ENCODE assay signal across 18 cellular contexts in the genomic region with DNA sequence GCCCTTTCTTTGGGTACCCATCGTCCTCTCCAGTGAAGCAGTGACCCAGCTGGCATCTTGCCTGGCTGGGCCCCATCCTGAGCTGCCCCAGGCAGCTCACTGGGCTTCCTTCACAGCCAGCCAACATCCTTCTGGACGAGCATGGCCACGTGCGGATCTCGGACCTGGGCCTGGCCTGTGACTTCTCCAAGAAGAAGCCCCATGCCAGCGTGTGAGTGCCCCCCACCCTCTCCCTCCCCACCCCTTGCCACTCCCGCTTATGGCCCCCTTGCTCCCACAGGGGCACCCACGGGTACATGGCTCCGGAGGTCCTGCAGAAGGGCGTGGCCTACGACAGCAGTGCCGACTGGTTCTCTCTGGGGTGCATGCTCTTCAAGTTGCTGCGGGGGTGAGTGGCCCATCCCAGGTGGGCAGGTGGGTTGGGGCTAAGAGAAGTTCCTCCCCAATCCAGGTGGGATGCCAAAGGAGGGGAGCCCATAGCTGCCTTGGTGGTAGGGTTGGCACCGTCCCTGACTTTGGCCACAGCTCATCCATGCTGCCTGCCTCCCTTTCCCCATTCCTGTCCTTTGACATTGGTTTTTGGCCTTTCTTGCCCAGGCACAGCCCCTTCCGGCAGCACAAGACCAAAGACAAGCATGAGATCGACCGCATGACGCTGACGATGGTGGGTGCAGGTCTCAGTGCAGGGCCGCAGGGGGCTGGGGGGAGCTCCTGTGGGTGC. TPM values are rescaled to one million over a fixed set of nuclear protein-coding genes. Genes with fewer than 3 reads are reported as not detected.
DNase-seq lines count a peak whose midpoint lies in the region; ATAC-seq and TF ChIP-seq lines count a peak whose summit lies in the region.
"Had no signal": no experiment of that assay in that cellular context is flagged by ENCODE, and none has a peak within 500 bp of the region (broad histone marks: within the 10 kb centered on the region; RNA-seq: fewer than 3 reads in every experiment).

No MANE protein-coding gene starts in this region.

- H3K36me3 ChIP-seq in BE2C = peaks cover 79% of the 10 kb centered on the region
- H3K36me3 ChIP-seq in CD8-positive, alpha-beta memory T cell (ENCODE audit: insufficient read depth, low read length) = peaks cover 71% of the 10 kb centered on the region
- peaks cover 23% of the 10 kb centered on the region for H3K36me3 ChIP-seq in mucosa of descending colon (ENCODE audit: low read depth)

- peak overlapping the region in 6 of 8 donors; percentile 63 to 97 (median 80) for H3K27ac Mint-ChIP-seq in CD8-positive, alpha-beta memory T cell
- peak overlapping the region; percentile 64 for H3K27ac Mint-ChIP-seq in activated naive CD8-positive, alpha-beta T cell treated with anti-CD3 and anti-CD28 coated beads, Interleukin-2, amount 10 ng/mL, durations not matched to agents 7 days and 5 days
- H3K27ac Mint-ChIP-seq: H9; stimulated activated naive CD8-positive, alpha-beta T cell treated with anti-CD3 and anti-CD28 coated beads, Interleukin-15, Interleukin-2, amounts not matched to agents 100 ng/mL and 50 ng/mL, for 24 hours had no signal

- H3K9me3 Mint-ChIP-seq in CD8-positive, alpha-beta memory T cell = no peaks in the 10 kb centered on the region
- no peaks in the 10 kb centered on the region for H3K9me3 Mint-ChIP-seq in activated naive CD8-positive, alpha-beta T cell treated with anti-CD3 and anti-CD28 coated beads, Interleukin-2, amount 10 ng/mL, durations not matched to agents 7 days and 5 days
- H3K9me3 Mint-ChIP-seq: H9; stimulated activated naive CD8-positive, alpha-beta T cell treated with anti-CD3 and anti-CD28 coated beads, Interleukin-15, Interleukin-2, amounts not matched to agents 100 ng/mL and 50 ng/mL, for 24 hours had no signal

- peak overlapping the region in 4 of 7 donors; percentile 16 to 56 (median 35) for H3K4me3 Mint-ChIP-seq in CD8-positive, alpha-beta memory T cell
- no peak overlapping the region for H3K4me3 Mint-ChIP-seq in activated naive CD8-positive, alpha-beta T cell treated with anti-CD3 and anti-CD28 coated beads, Interleukin-2, amount 10 ng/mL, durations not matched to agents 7 days and 5 days
- H3K4me3 Mint-ChIP-seq: H9; stimulated activated naive CD8-positive, alpha-beta T cell treated with anti-CD3 and anti-CD28 coated beads, Interleukin-15, Interleukin-2, amounts not matched to agents 100 ng/mL and 50 ng/mL, for 24 hours had no signal

- no peaks in the 10 kb centered on the region for H3K9me3 ChIP-seq in BE2C
- no peaks in the 10 kb centered on the region for H3K9me3 ChIP-seq in CD8-positive, alpha-beta memory T cell (ENCODE audit: low read length)
- no peaks in the 10 kb centered on the region for H3K9me3 ChIP-seq in mucosa of descending colon
- H3K9me3 ChIP-seq: pancreas had no signal

- H3K4me3 ChIP-seq in BE2C (ENCODE audit: low read depth, low read length) (no peak overlapping the region), mucosa of descending colon (no peak overlapping the region)
- H3K4me3 ChIP-seq in CD8-positive, alpha-beta memory T cell (ENCODE audit: low read length) = no peak overlapping the region
- H3K4me3 ChIP-seq: hepatocyte, pancreas had no signal

- peaks cover 8% of the 10 kb centered on the region for H3K4me1 ChIP-seq in BE2C
- peaks cover 74% of the 10 kb centered on the region for H3K4me1 ChIP-seq in CD8-positive, alpha-beta memory T cell (ENCODE audit: insufficient read depth, low read length)
- H3K4me1 ChIP-seq in mucosa of descending colon (ENCODE audit: low read depth) = peaks cover 13% of the 10 kb centered on the region

- peaks cover 0 to 86% (median 6%) of the 10 kb centered on the region in 3 donors for H3K36me3 Mint-ChIP-seq in CD8-positive, alpha-beta memory T cell
- H3K36me3 Mint-ChIP-seq in activated naive CD8-positive, alpha-beta T cell treated with anti-CD3 and anti-CD28 coated beads, Interleukin-2, amount 10 ng/mL, durations not matched to agents 7 days and 5 days = peaks cover 28% of the 10 kb centered on the region

- H3K27ac ChIP-seq in CD8-positive, alpha-beta memory T cell (ENCODE audit: low read depth, low read length) = no peak overlapping the region
- H3K27ac ChIP-seq: epithelial cell of prostate, hepatocyte had no signal

- H3K27me3 Mint-ChIP-seq in CD8-positive, alpha-beta memory T cell = no peaks in the 10 kb centered on the region
- H3K27me3 Mint-ChIP-seq in activated naive CD8-positive, alpha-beta T cell treated with anti-CD3 and anti-CD28 coated beads, Interleukin-2, amount 10 ng/mL, durations not matched to agents 7 days and 5 days = no peaks in the 10 kb centered on the region
- H3K27me3 Mint-ChIP-seq: stimulated activated naive CD8-positive, alpha-beta T cell treated with anti-CD3 and anti-CD28 coated beads, Interleukin-15, Interleukin-2, amounts not matched to agents 100 ng/mL and 50 ng/mL, for 24 hours had no signal

- H3K27me3 ChIP-seq in BE2C = no peaks in the 10 kb centered on the region
- no peaks in the 10 kb centered on the region for H3K27me3 ChIP-seq in CD8-positive, alpha-beta memory T cell (ENCODE audit: insufficient read depth, low read length, poor library complexity, severe bottlenecking)
- H3K27me3 ChIP-seq: hepatocyte, pancreas had no signal

- intact Hi-C loops in mucosa of descending colon (cut with DNase I, micrococcal nuclease) = no loop called here

- ATAC-seq in activated naive CD8-positive, alpha-beta T cell treated with anti-CD3 and anti-CD28 coated beads, Interleukin-2, amount 10 ng/mL, durations not matched to agents 7 days and 5 days (ENCODE audit: low read depth) = no peak
- ATAC-seq in mucosa of descending colon (no peak), HG03521 (IDR thresholded peaks at IDR 0.05; ENCODE audit: unreplicated experiment) (no peak), GM19324 (IDR thresholded peaks at IDR 0.05; ENCODE audit: low FRiP score, unreplicated experiment) (no peak), HG02981 (IDR thresholded peaks at IDR 0.05; ENCODE audit: unreplicated experiment) (no peak)
- ATAC-seq: Panc1, pancreas had no signal

- peak; percentile 5 for DNase-seq in BE2C
- DNase-seq in CD8-positive, alpha-beta memory T cell = peak in 1 of 5 donors; percentile 47
- DNase-seq in activated naive CD8-positive, alpha-beta T cell treated with anti-CD3 and anti-CD28 coated beads, Interleukin-2, amount 10 ng/mL, durations not matched to agents 7 days and 5 days = no peak
- peak in 2 of 3 donors; percentile 24 to 53 for DNase-seq in mucosa of descending colon
- DNase-seq in inferior parietal cortex (ENCODE audit: extremely low spot score) = no peak
- DNase-seq: GDM1; H9; NCI-H1092; NCI-H446; stimulated activated CD4-positive, alpha-beta T cell treated with anti-CD3 and anti-CD28 coated beads, Interleukin-2, amount 100 ng/mL, for 48 hours had no signal

- CTCF ChIA-PET in CD8-positive, alpha-beta memory T cell (lab: Charles Lee) = interaction anchor here (0.8 to 2.3 kb wide), 3 partner anchors 10 to 20 kb away, joined by 3 to 12 read pairs (median 3); no protein-coding TSS in a partner anchor

- POLR2A ChIA-PET in CD8-positive, alpha-beta memory T cell (lab: Charles Lee) = interaction anchor here (15.0 kb wide), 1 partner anchor 10 kb away, joined by 283 read pairs; a partner anchor contains a TSS
- POLR2A ChIA-PET in activated naive CD8-positive, alpha-beta T cell treated with anti-CD3 and anti-CD28 coated beads, Interleukin-2, amount 10 ng/mL, durations not matched to agents 7 days and 5 days (lab: Charles Lee) = interaction anchor here (1.4 to 1.9 kb wide), 3 partner anchors 11 to 129 kb away, joined by 4 to 15 read pairs (median 6); a partner anchor contains a TSS

- no peak for TF ChIP-seq CTCF in BE2C (IDR thresholded peaks at IDR 0.05; ENCODE audit: low read depth, low read length)
- no peak for TF ChIP-seq CTCF in mucosa of descending colon (IDR thresholded peaks at IDR 0.05)

- peaks cover 40 to 62% (median 40%) of the 10 kb centered on the region in 3 donors for H3K4me1 Mint-ChIP-seq in CD8-positive, alpha-beta memory T cell
- peaks cover 33% of the 10 kb centered on the region for H3K4me1 Mint-ChIP-seq in activated naive CD8-positive, alpha-beta T cell treated with anti-CD3 and anti-CD28 coated beads, Interleukin-2, amount 10 ng/mL, durations not matched to agents 7 days and 5 days

RNA-seq across cellular contexts. Expression of a gene that starts 6.8 kb away (rescaled TPM):
- polyA plus RNA-seq in BE2C (2012; ENCODE audit: insufficient read depth, insufficient read length, low read depth) = 133 TPM
- total RNA-seq in CD8-positive, alpha-beta memory T cell = 10 to 100 TPM; 84.9 to 90.1 TPM
- 23.9 TPM for polyA plus RNA-seq in CD8-positive, alpha-beta memory T cell
- total RNA-seq in activated naive CD8-positive, alpha-beta T cell treated with anti-CD3 and anti-CD28 coated beads, Interleukin-2, amount 10 ng/mL, durations not matched to agents 7 days and 5 days = 100 to 1,000 TPM; 185 to 207 TPM
- total RNA-seq in mucosa of descending colon = 10 to 100 TPM; 20.0 to 46.3 (median 26.7) TPM

RNA-seq across cellular contexts. Expression of a gene that starts 16.0 kb away (rescaled TPM):
- polyA plus RNA-seq in BE2C (2012; ENCODE audit: insufficient read depth, insufficient read length, low read depth) = 272 TPM
- total RNA-seq in CD8-positive, alpha-beta memory T cell = 100 to 1,000 TPM; 237 to 246 TPM
- 69.9 TPM for polyA plus RNA-seq in CD8-positive, alpha-beta memory T cell
- 100 to 1,000 TPM; 325 to 341 TPM for total RNA-seq in activated naive CD8-positive, alpha-beta T cell treated with anti-CD3 and anti-CD28 coated beads, Interleukin-2, amount 10 ng/mL, durations not matched to agents 7 days and 5 days
- total RNA-seq in mucosa of descending colon = 100 to 1,000 TPM in 2 of 3 donors, 10 to 100 TPM in 1; 86.8 to 114 (median 106) TPM

RNA-seq across cellular contexts. Expression of a gene that starts 21.0 kb away (rescaled TPM):
- polyA plus RNA-seq in BE2C (2012; ENCODE audit: insufficient read depth, insufficient read length, low read depth) = 3.9 TPM
- total RNA-seq in CD8-positive, alpha-beta memory T cell = 10 to 100 TPM in 1 of 2 experiments, 1 to 10 TPM in 1; 8.4 to 10.6 TPM
- polyA plus RNA-seq in CD8-positive, alpha-beta memory T cell = 3.5 TPM
- 10 to 100 TPM; 24.6 to 27.0 TPM for total RNA-seq in activated naive CD8-positive, alpha-beta T cell treated with anti-CD3 and anti-CD28 coated beads, Interleukin-2, amount 10 ng/mL, durations not matched to agents 7 days and 5 days
- 10 to 100 TPM; 55.8 to 87.0 (median 57.6) TPM for total RNA-seq in mucosa of descending colon

Comparison
In these comparisons a context has a peak if more than half of its experiments do, and no peak if none do; other contexts are left out.
1. DNase-seq: peak in BE2C (single experiment) and mucosa of descending colon (2 of 3); none in activated naive CD8-positive, alpha-beta T cell treated with anti-CD3 and anti-CD28 coated beads, Interleukin-2, amount 10 ng/mL, durations not matched to agents 7 days and 5 days (single experiment) and inferior parietal cortex (single experiment).